15 cellular contexts compared by ENCODE assay signal in genomic region chr13:108346376-108346775, GRCh38.
DNase-seq lines count a peak whose midpoint lies in the region; ATAC-seq, FAIRE-seq and TF ChIP-seq lines count a peak whose summit lies in the region.
"Had no signal": no experiment of that assay in that cellular context is flagged by ENCODE, and none has a peak within 500 bp of the region (broad histone marks: within the 10 kb centered on the region; RNA-seq: fewer than 3 reads in every experiment).

No MANE protein-coding gene starts in this region.

- FAIRE-seq in GM12878 (lab: Jason Lieb, UNC) (no peak), HTR-8/SVneo (lab: Jason Lieb, UNC) (no peak)
- FAIRE-seq: colon had no signal

- no peak for TF ChIP-seq POLR2A in GM12878 (IDR thresholded peaks at IDR 0.05; ENCODE audit: low read depth, low read length)
- TF ChIP-seq POLR2A in ovary (IDR thresholded peaks at IDR 0.05) = no peak

- no peaks in the 10 kb centered on the region for H3K36me3 ChIP-seq in GM12878 (ENCODE audit: control insufficient read depth in 2 of 2, insufficient read depth in 2 of 2, low read length in 1 of 2)
- H3K36me3 ChIP-seq in ovary = no peaks in the 10 kb centered on the region

- BruUV-seq in GM12878 (replicated peaks; lab: Mats Ljungman, UMichigan) = no TSS peak

- H3K4me1 ChIP-seq in GM12878 (ENCODE audit: control insufficient read depth, insufficient read depth, low read length) (no peaks in the 10 kb centered on the region; the same call in 1 of the 2 replicates), ovary (ENCODE audit: insufficient read depth) (no peaks in the 10 kb centered on the region)
- H3K4me1 ChIP-seq: testis had no signal

- peak; percentile 43; the same call in 1 of the 3 replicates for ATAC-seq in GM12878

- no peak for TF ChIP-seq RAD21 in GM12878 (IDR thresholded peaks at IDR 0.05; ENCODE audit: insufficient read depth, low read depth, low read length)

- RAD21 ChIA-PET in GM12878 (lab: Charles Lee; ENCODE audit: unreplicated experiment) = no interaction called here

- no peaks in the 10 kb centered on the region for H3K27me3 ChIP-seq in GM12878 (replicated peaks in 1 of 2; ENCODE audit: control insufficient read depth in 2 of 2, insufficient read depth in 2 of 2, low read length in 1 of 2)
- H3K27me3 ChIP-seq in ovary = no peaks in the 10 kb centered on the region
- H3K27me3 ChIP-seq: testis had no signal

- H3K4me2 ChIP-seq in GM12878 (ENCODE audit: control insufficient read depth, insufficient read depth) = no peak overlapping the region

- CTCF ChIA-PET in GM12878 (lab: Yijun Ruan, JAX) = no interaction called here

- in situ Hi-C loops in GM12878 (cut with MboI) = no loop called here

- no peak for TF ChIP-seq CTCF in GM12878 (IDR thresholded peaks at IDR 0.05 in 2 of 3, conservative IDR thresholded peaks at IDR 0.05 in 1 of 3; ENCODE audit: control insufficient read depth in 2 of 3, extremely low read depth in 1 of 3, insufficient read depth in 1 of 3, low read depth in 3 of 3, low read length in 3 of 3)
- no peak for TF ChIP-seq CTCF in ovary (IDR thresholded peaks at IDR 0.05)

- POLR2A ChIA-PET in GM12878 (lab: Charles Lee) = no interaction called here

- H3K9ac ChIP-seq in GM12878 (ENCODE audit: control insufficient read depth, insufficient read depth, low read length) = no peak overlapping the region

- H3K79me2 ChIP-seq in GM12878 (ENCODE audit: control insufficient read depth, insufficient read depth, low read length) = no peaks in the 10 kb centered on the region

- H3K9me3 ChIP-seq in GM12878 (replicated peaks; ENCODE audit: control insufficient read depth, insufficient read depth, low read length) (no peaks in the 10 kb centered on the region), ovary (no peaks in the 10 kb centered on the region)
- H3K9me3 ChIP-seq: testis had no signal

- no peaks in the 10 kb centered on the region for H4K20me1 ChIP-seq in GM12878 (ENCODE audit: control insufficient read depth, insufficient read depth)

- intact Hi-C loops in GM12878 (cut with micrococcal nuclease; ENCODE audit: unreplicated experiment) = no loop called here
- intact Hi-C loops in ovary (cut with DNase I) = no loop called here

- no peak for TF ChIP-seq EP300 in GM12878 (IDR thresholded peaks at IDR 0.05; ENCODE audit: borderline replicate concordance in 1 of 2, control insufficient read depth in 1 of 2, low read depth in 2 of 2, low read length in 2 of 2)
- TF ChIP-seq EP300 in ovary (IDR thresholded peaks at IDR 0.05) = no peak

- WGBS in GM12878 (ENCODE audit: insufficient coverage, insufficient replicate concordance, low lambda C conversion rate, missing lambda C conversion rate) = 21% methylated on average over 8 of the region's 8 CpGs
- WGBS in ovary, 3 donors = 48 to 49% (median 49%) methylated on average over 8 of the region's 8 CpGs

- no peak overlapping the region for H2AFZ ChIP-seq in GM12878 (ENCODE audit: control insufficient read depth, low read depth, low read length)

- H3K27ac ChIP-seq in GM12878 (ENCODE audit: control insufficient read depth, insufficient read depth) = no peak overlapping the region
- H3K27ac ChIP-seq in ovary = no peak overlapping the region
- H3K27ac ChIP-seq: testis had no signal

- SMC1A ChIA-PET in GM12878 (lab: Charles Lee; ENCODE audit: uncharacterized antibody, unreplicated experiment) = no interaction called here

- H3K4me3 ChIP-seq in GM12878 = no peak overlapping the region
- no peak overlapping the region for H3K4me3 ChIP-seq in ovary
- H3K4me3 ChIP-seq: testis had no signal

- peak; percentile 7 for DNase-seq in stimulated activated CD4-positive, alpha-beta T cell treated with anti-CD3 and anti-CD28 coated beads, Interleukin-15, amount 100 ng/mL, for 24 hours
- no peak for DNase-seq in stimulated activated CD4-positive, alpha-beta T cell treated with anti-CD3 and anti-CD28 coated beads, Interleukin-12 subunit alpha, Interleukin-12 subunit beta, amount 100 ng/mL, for 4 hours
- DNase-seq in T-helper 22 cell (ENCODE audit: low read depth) (peak; percentile 31), GM12878 (ENCODE audit: low read depth, low spot score) (no peak), ovary (no peak), EL (no peak), HTR-8/SVneo (ENCODE audit: insufficient read length, low spot score) (no peak)
- peak in 2 of 3 experiments; percentile 1 to 11 for DNase-seq in stimulated activated CD4-positive, alpha-beta T cell treated with anti-CD3 and anti-CD28 coated beads, TNF-alpha, amount 100 ng/mL, for 4 hours (ENCODE audit: low read depth in 3 of 3)
- DNase-seq: anterior cingulate cortex, DMS 273 treated with DMSO at 0.1 percent for 48 hours, HFFc6, IMR-90, nephron progenitor cell, testis had no signal

TF ChIP-seq in GM12878, 131 proteins besides CTCF, POLR2A, EP300 and RAD21:
- TF ChIP-seq SREBF2 (IDR thresholded peaks at IDR 0.05; ENCODE audit: low read length) = no peak
- TF ChIP-seq BHLHE40 (IDR thresholded peaks at IDR 0.05; ENCODE audit: borderline replicate concordance in 1 of 2, low read depth in 2 of 2, low read length in 1 of 2) = no peak

Comparison
In these comparisons a context has a peak if more than half of its experiments do, and no peak if none do; other contexts are left out.
1. DNase-seq: peak in stimulated activated CD4-positive, alpha-beta T cell treated with anti-CD3 and anti-CD28 coated beads, Interleukin-15, amount 100 ng/mL, for 24 hours (single experiment), T-helper 22 cell (single experiment) and stimulated activated CD4-positive, alpha-beta T cell treated with anti-CD3 and anti-CD28 coated beads, TNF-alpha, amount 100 ng/mL, for 4 hours (2 of 3); none in stimulated activated CD4-positive, alpha-beta T cell treated with anti-CD3 and anti-CD28 coated beads, Interleukin-12 subunit alpha, Interleukin-12 subunit beta, amount 100 ng/mL, for 4 hours (single experiment), GM12878 (single experiment), ovary (0 of 5), EL (single experiment) and HTR-8/SVneo (single experiment).